ENCODE assay signal across 1 cellular context in genomic region chr11:35173011-35173511, GRCh38.
TF ChIP-seq lines count a peak whose summit lies in the region.

No MANE protein-coding gene starts in this region.

TF ChIP-seq in HepG2, 621 proteins besides CTCF, POLR2A, EP300 and RAD21 (continued from another document and continues in another):
- no peak for TF ChIP-seq ZMAT5 (CRISPR knock-in tag; IDR thresholded peaks at IDR 0.05; ENCODE audit: borderline replicate concordance, low read depth)
- TF ChIP-seq TSC22D2 (CRISPR knock-in tag; IDR thresholded peaks at IDR 0.05; ENCODE audit: borderline replicate concordance), result no peak
- no peak for TF ChIP-seq HNF1B (CRISPR knock-in tag; IDR thresholded peaks at IDR 0.05)
- TF ChIP-seq SP5 (CRISPR knock-in tag; IDR thresholded peaks at IDR 0.05; ENCODE audit: borderline replicate concordance, low read depth), result no peak
- TF ChIP-seq PREB (CRISPR knock-in tag; IDR thresholded peaks at IDR 0.05), result no peak
- 0 out of 2 replicates have a peak, but pooled peaks have one; percentile 12 for TF ChIP-seq FOSL2 (CRISPR knock-in tag; IDR thresholded peaks at IDR 0.05)
- TF ChIP-seq ZHX1 (CRISPR knock-in tag; IDR thresholded peaks at IDR 0.05; ENCODE audit: low read depth), result no peak
- TF ChIP-seq U2AF1 (optimal IDR thresholded peaks at IDR 0.05; ENCODE audit: low read depth, low read length), result no peak
- no peak for TF ChIP-seq TRAFD1 (CRISPR knock-in tag; IDR thresholded peaks at IDR 0.05; ENCODE audit: borderline replicate concordance)
- TF ChIP-seq ZNF660 (CRISPR knock-in tag; IDR thresholded peaks at IDR 0.05; ENCODE audit: borderline replicate concordance, low read depth), result no peak
- no peak for TF ChIP-seq ZNF674 (CRISPR knock-in tag; IDR thresholded peaks at IDR 0.05; ENCODE audit: low read depth)
- TF ChIP-seq CEBPG (CRISPR knock-in tag; IDR thresholded peaks at IDR 0.05), result peak; percentile 69
- TF ChIP-seq CBX2 (IDR thresholded peaks at IDR 0.05; ENCODE audit: low read depth, low read length), result no peak
- no peak for TF ChIP-seq CBX2 (CRISPR knock-in tag; IDR thresholded peaks at IDR 0.05; ENCODE audit: low read depth)
- no peak for TF ChIP-seq ATF2 (CRISPR knock-in tag; IDR thresholded peaks at IDR 0.05)
- no peak for TF ChIP-seq ZNF256 (CRISPR knock-in tag; conservative IDR thresholded peaks at IDR 0.05)
- no peak for TF ChIP-seq PRDM15 (CRISPR knock-in tag; IDR thresholded peaks at IDR 0.05)
- no peak for TF ChIP-seq STAT5B (CRISPR knock-in tag; IDR thresholded peaks at IDR 0.05)
- no peak for TF ChIP-seq ARNT (IDR thresholded peaks at IDR 0.05)
- TF ChIP-seq ZNF574 (CRISPR knock-in tag; IDR thresholded peaks at IDR 0.05), result no peak
- TF ChIP-seq NCOA2 (CRISPR knock-in tag; IDR thresholded peaks at IDR 0.05), result peak; percentile 47
- TF ChIP-seq ZBTB7B (CRISPR knock-in tag; IDR thresholded peaks at IDR 0.05), result no peak
- TF ChIP-seq ZNF44 (CRISPR knock-in tag; IDR thresholded peaks at IDR 0.05), result no peak
- TF ChIP-seq CHD2 (IDR thresholded peaks at IDR 0.05; ENCODE audit: low read depth, low read length), result no peak
- no peak for TF ChIP-seq ZNF615 (CRISPR knock-in tag; IDR thresholded peaks at IDR 0.05; ENCODE audit: borderline replicate concordance)
- TF ChIP-seq ZBTB7A (CRISPR knock-in tag; IDR thresholded peaks at IDR 0.05), result no peak
- TF ChIP-seq ELK4 (CRISPR knock-in tag; IDR thresholded peaks at IDR 0.05; ENCODE audit: borderline replicate concordance), result no peak
- TF ChIP-seq ATF5 (CRISPR knock-in tag; IDR thresholded peaks at IDR 0.05; ENCODE audit: low read depth), result no peak
- no peak for TF ChIP-seq ZNF605 (CRISPR knock-in tag; IDR thresholded peaks at IDR 0.05)
- TF ChIP-seq ZNF563 (CRISPR knock-in tag; IDR thresholded peaks at IDR 0.05), result no peak
- no peak for TF ChIP-seq FOXK1 (CRISPR knock-in tag; IDR thresholded peaks at IDR 0.05; ENCODE audit: borderline replicate concordance, low read depth)
- no peak for TF ChIP-seq ZNF430 (CRISPR knock-in tag; IDR thresholded peaks at IDR 0.05)
- TF ChIP-seq TOE1 (CRISPR knock-in tag; IDR thresholded peaks at IDR 0.05), result no peak
- TF ChIP-seq RXRA (CRISPR knock-in tag; IDR thresholded peaks at IDR 0.05), result peak; percentile 21; the same call in 1 of the 2 replicates
- TF ChIP-seq REST (IDR thresholded peaks at IDR 0.05; ENCODE audit: borderline replicate concordance in 1 of 2, low read depth in 1 of 2, low read length in 2 of 2), result no peak
- no peak for TF ChIP-seq ZSCAN20 (CRISPR knock-in tag; IDR thresholded peaks at IDR 0.05; ENCODE audit: borderline replicate concordance)
- no peak for TF ChIP-seq HOXA3 (CRISPR knock-in tag; IDR thresholded peaks at IDR 0.05)
